27 cellular contexts compared by ENCODE assay signal in genomic region chr9:122059214-122059978, GRCh38.
"Had no signal": no experiment of that assay in that cellular context is flagged by ENCODE, and none has a peak within 500 bp of the region (broad histone marks: within the 10 kb centered on the region; RNA-seq: fewer than 3 reads in every experiment).

No MANE protein-coding gene starts in this region.

- H3K4me2 ChIP-seq: hepatocyte had no signal

- ATAC-seq: esophagus mucosa; foreskin keratinocyte; gastroesophageal sphincter; heart left ventricle; left lung; natural killer cell; pancreas; stimulated activated memory B cell treated with anti-CD40 and anti-IgM and Interleukin-4, amounts not matched to agents 10 μg/mL and 1 μg/mL and 100 μg/mL, for 72 hours; stimulated activated naive CD8-positive, alpha-beta T cell treated with anti-CD3 and anti-CD28 coated beads, Interleukin-15, Interleukin-2, amounts not matched to agents 100 U/mL and 50 U/mL, for 24 hours had no signal

- DNase-seq: colonic mucosa; effector CD8-positive, alpha-beta T cell; endodermal cell; foreskin keratinocyte; heart left ventricle; kidney; left lung; natural killer cell; pancreas; sigmoid colon; spleen; stimulated activated CD4-positive, alpha-beta T cell treated with anti-CD3 and anti-CD28 coated beads, Interleukin-4, amount 100 ng/mL, for 4 hours; stimulated activated naive CD8-positive, alpha-beta T cell treated with anti-CD3 and anti-CD28 coated beads, Interleukin-15, Interleukin-2, amounts not matched to agents 100 U/mL and 50 U/mL, for 24 hours; substantia nigra; testis; tibial artery; upper lobe of left lung had no signal

- H3K36me3 ChIP-seq: colonic mucosa, heart left ventricle, left lung, neutrophil, pancreas, right atrium auricular region, sigmoid colon, tibial artery, upper lobe of left lung had no signal

- H3K79me2 ChIP-seq: hepatocyte had no signal

- H3K27me3 ChIP-seq: colonic mucosa, foreskin keratinocyte, gastroesophageal sphincter, heart left ventricle, hepatocyte, left lung, neutrophil, pancreas, right atrium auricular region, sigmoid colon, spleen, testis, tibial artery, upper lobe of left lung had no signal

- H3K9me3 Mint-ChIP-seq: dendritic cell treated with granulocyte-macrophage colony-stimulating factor and Interleukin-4, amounts not matched to agents 40 ng/mL and 50 ng/mL, for 4 days; endodermal cell; natural killer cell; neural crest cell; stimulated activated memory B cell treated with anti-CD40 and anti-IgM and Interleukin-4, amounts not matched to agents 10 μg/mL and 1 μg/mL and 100 μg/mL, for 72 hours had no signal

- H3K4me3 ChIP-seq: colonic mucosa, gastroesophageal sphincter, heart left ventricle, hepatocyte, left lung, pancreas, right atrium auricular region, sigmoid colon, spleen, testis, tibial artery, upper lobe of left lung had no signal

- H2AFZ ChIP-seq: hepatocyte had no signal

- H3K4me1 Mint-ChIP-seq: endodermal cell had no signal

- H3K27me3 Mint-ChIP-seq: dendritic cell treated with granulocyte-macrophage colony-stimulating factor and Interleukin-4, amounts not matched to agents 40 ng/mL and 50 ng/mL, for 4 days; stimulated activated memory B cell treated with anti-CD40 and anti-IgM and Interleukin-4, amounts not matched to agents 10 μg/mL and 1 μg/mL and 100 μg/mL, for 72 hours had no signal

- H3K36me3 Mint-ChIP-seq: natural killer cell had no signal

- H3K27ac ChIP-seq: colonic mucosa, epithelial cell of prostate, foreskin keratinocyte, gastroesophageal sphincter, heart left ventricle, hepatocyte, left lung, neutrophil, pancreas, right atrium auricular region, sigmoid colon, spleen, testis, tibial artery, upper lobe of left lung had no signal

- H3K4me1 ChIP-seq: colonic mucosa, left lung, pancreas, right atrium auricular region, testis, upper lobe of left lung had no signal

- H3K4me3 Mint-ChIP-seq: dendritic cell treated with granulocyte-macrophage colony-stimulating factor and Interleukin-4, amounts not matched to agents 40 ng/mL and 50 ng/mL, for 4 days; endodermal cell; natural killer cell; neural crest cell; stimulated activated memory B cell treated with anti-CD40 and anti-IgM and Interleukin-4, amounts not matched to agents 10 μg/mL and 1 μg/mL and 100 μg/mL, for 72 hours had no signal

- H3K27ac Mint-ChIP-seq: dendritic cell treated with granulocyte-macrophage colony-stimulating factor and Interleukin-4, amounts not matched to agents 40 ng/mL and 50 ng/mL, for 4 days; endodermal cell; natural killer cell; progenitor cell of endocrine pancreas; stimulated activated memory B cell treated with anti-CD40 and anti-IgM and Interleukin-4, amounts not matched to agents 10 μg/mL and 1 μg/mL and 100 μg/mL, for 72 hours had no signal

- H3K9me3 ChIP-seq: colonic mucosa, gastroesophageal sphincter, heart left ventricle, left lung, neutrophil, pancreas, right atrium auricular region, sigmoid colon, spleen, testis, tibial artery, upper lobe of left lung had no signal
